Comparison of ENCODE assay signal across 1 cellular context in the genomic region with DNA sequence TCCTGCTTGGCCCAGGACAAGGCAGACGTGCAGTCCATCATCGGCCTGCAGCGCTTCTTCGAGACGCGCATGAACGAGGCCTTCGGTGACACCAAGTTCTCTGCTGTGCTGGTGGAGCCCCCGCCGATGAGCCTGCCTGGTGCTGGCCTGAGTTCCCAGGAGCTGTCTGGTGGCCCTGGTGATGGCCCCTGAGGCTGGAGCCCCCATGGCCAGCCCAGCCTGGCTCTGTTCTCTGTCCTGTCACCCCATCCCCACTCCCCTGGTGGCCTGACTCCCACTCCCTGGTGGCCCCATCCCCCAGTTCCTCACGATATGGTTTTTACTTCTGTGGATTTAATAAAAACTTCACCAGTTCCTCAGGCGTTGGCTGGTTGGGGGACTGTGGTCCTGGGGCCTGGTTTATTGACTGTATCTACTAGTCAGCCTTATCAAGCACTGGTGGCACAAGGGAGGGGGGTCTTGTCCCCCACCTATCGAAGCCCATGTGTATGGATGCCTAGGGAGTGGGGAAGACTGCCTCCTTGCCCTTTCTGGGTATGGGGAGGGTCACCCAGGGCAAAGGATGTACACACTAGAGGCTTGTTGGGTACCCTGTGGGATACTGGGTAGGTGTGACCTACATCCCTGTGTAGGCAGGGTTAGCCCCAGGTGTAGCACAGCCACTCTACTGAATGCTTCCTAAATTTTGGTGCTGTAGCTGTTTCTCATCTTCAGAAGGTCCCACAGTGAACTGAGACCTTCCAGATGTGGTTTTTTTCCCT.
TF ChIP-seq lines count a peak whose summit lies in the region.

No MANE protein-coding gene starts in this region.

TF ChIP-seq in HCT116, 20 proteins besides CTCF, POLR2A, EP300 and RAD21:
- TF ChIP-seq ZFX (IDR thresholded peaks at IDR 0.05): no peak
- TF ChIP-seq ZNF274 (IDR thresholded peaks at IDR 0.05; ENCODE audit: low read depth, low read length): no peak
- peak; percentile 23; the same call in 1 of the 2 replicates for TF ChIP-seq POLR2AphosphoS5 (IDR thresholded peaks at IDR 0.05; ENCODE audit: low read depth, low read length)
TF ChIP-seq in HCT116: peak in this region for 1.
